2 cellular contexts compared by ENCODE assay signal in the genomic region with DNA sequence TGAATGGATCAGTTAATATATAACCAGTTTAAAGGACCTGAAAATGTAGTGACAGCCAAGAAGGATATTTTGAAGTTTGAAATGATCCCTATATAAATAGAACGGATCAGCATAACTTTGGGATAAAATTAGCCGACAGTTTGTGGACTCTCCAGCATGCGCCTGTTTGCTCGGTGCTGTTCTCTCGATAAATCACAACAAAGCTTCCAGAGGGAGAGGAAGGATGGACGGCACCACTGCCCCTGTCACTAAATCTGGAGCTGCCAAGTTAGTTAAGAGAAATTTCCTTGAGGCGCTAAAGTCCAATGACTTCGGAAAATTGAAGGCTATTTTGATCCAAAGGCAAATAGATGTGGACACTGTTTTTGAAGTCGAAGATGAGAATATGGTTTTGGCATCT.
TF ChIP-seq lines count a peak whose summit lies in the region.

A gene with protein sequence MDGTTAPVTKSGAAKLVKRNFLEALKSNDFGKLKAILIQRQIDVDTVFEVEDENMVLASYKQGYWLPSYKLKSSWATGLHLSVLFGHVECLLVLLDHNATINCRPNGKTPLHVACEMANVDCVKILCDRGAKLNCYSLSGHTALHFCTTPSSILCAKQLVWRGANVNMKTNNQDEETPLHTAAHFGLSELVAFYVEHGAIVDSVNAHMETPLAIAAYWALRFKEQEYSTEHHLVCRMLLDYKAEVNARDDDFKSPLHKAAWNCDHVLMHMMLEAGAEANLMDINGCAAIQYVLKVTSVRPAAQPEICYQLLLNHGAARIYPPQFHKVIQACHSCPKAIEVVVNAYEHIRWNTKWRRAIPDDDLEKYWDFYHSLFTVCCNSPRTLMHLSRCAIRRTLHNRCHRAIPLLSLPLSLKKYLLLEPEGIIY (plus strand): TSS at position 195 of the 400 bp plus-strand sequence. CDS start 29 bp downstream, at position 224.

TF ChIP-seq in SK-N-SH, 30 proteins besides CTCF, POLR2A, EP300 and RAD21 (continued from another document):
- TF ChIP-seq TEAD4 (IDR thresholded peaks at IDR 0.05; ENCODE audit: borderline replicate concordance, insufficient read depth) (no peak), POLR2AphosphoS5 (IDR thresholded peaks at IDR 0.05; ENCODE audit: low read depth, low read length) (no peak), MXI1 (IDR thresholded peaks at IDR 0.05; ENCODE audit: low read depth, low read length) (no peak), FOSL2 (IDR thresholded peaks at IDR 0.05; ENCODE audit: borderline replicate concordance, low read depth) (no peak), CHD2 (IDR thresholded peaks at IDR 0.05; ENCODE audit: low read length, partially characterized antibody) (no peak), NRF1 (IDR thresholded peaks at IDR 0.05; ENCODE audit: low read depth, low read length) (no peak), TAF1 (IDR thresholded peaks at IDR 0.05; ENCODE audit: borderline replicate concordance, low read depth, low read length) (no peak), RFX5 (IDR thresholded peaks at IDR 0.05; ENCODE audit: low read length) (no peak), ELF1 (IDR thresholded peaks at IDR 0.05) (no peak), JUND (IDR thresholded peaks at IDR 0.05) (no peak), GATA2 (CRISPR knock-in tag; IDR thresholded peaks at IDR 0.05) (no peak)
- TF ChIP-seq, protein P1, sequence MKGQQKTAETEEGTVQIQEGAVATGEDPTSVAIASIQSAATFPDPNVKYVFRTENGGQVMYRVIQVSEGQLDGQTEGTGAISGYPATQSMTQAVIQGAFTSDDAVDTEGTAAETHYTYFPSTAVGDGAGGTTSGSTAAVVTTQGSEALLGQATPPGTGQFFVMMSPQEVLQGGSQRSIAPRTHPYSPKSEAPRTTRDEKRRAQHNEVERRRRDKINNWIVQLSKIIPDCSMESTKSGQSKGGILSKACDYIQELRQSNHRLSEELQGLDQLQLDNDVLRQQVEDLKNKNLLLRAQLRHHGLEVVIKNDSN (IDR thresholded peaks at IDR 0.05; ENCODE audit: borderline replicate concordance, low read depth): no peak
- TF ChIP-seq, protein P2, sequence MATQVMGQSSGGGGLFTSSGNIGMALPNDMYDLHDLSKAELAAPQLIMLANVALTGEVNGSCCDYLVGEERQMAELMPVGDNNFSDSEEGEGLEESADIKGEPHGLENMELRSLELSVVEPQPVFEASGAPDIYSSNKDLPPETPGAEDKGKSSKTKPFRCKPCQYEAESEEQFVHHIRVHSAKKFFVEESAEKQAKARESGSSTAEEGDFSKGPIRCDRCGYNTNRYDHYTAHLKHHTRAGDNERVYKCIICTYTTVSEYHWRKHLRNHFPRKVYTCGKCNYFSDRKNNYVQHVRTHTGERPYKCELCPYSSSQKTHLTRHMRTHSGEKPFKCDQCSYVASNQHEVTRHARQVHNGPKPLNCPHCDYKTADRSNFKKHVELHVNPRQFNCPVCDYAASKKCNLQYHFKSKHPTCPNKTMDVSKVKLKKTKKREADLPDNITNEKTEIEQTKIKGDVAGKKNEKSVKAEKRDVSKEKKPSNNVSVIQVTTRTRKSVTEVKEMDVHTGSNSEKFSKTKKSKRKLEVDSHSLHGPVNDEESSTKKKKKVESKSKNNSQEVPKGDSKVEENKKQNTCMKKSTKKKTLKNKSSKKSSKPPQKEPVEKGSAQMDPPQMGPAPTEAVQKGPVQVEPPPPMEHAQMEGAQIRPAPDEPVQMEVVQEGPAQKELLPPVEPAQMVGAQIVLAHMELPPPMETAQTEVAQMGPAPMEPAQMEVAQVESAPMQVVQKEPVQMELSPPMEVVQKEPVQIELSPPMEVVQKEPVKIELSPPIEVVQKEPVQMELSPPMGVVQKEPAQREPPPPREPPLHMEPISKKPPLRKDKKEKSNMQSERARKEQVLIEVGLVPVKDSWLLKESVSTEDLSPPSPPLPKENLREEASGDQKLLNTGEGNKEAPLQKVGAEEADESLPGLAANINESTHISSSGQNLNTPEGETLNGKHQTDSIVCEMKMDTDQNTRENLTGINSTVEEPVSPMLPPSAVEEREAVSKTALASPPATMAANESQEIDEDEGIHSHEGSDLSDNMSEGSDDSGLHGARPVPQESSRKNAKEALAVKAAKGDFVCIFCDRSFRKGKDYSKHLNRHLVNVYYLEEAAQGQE (IDR thresholded peaks at IDR 0.05; ENCODE audit: low read depth, low read length): no peak
- TF ChIP-seq, protein P3, sequence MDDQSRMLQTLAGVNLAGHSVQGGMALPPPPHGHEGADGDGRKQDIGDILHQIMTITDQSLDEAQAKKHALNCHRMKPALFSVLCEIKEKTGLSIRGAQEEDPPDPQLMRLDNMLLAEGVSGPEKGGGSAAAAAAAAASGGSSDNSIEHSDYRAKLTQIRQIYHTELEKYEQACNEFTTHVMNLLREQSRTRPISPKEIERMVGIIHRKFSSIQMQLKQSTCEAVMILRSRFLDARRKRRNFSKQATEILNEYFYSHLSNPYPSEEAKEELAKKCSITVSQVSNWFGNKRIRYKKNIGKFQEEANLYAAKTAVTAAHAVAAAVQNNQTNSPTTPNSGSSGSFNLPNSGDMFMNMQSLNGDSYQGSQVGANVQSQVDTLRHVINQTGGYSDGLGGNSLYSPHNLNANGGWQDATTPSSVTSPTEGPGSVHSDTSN (IDR thresholded peaks at IDR 0.05): no peak

TF ChIP-seq in SK-N-SH treated with all-trans-retinoic acid at 6 μM for 48 hours, 23 proteins besides CTCF, POLR2A, EP300 and RAD21 (continued from another document):
- TF ChIP-seq ESRRG (CRISPR knock-in tag; IDR thresholded peaks at IDR 0.05): no peak
TF ChIP-seq in SK-N-SH treated with all-trans-retinoic acid at 6 μM for 48 hours: peak in this region for 0.
